ENCODE assay signal across 20 cellular contexts in the genomic region with DNA sequence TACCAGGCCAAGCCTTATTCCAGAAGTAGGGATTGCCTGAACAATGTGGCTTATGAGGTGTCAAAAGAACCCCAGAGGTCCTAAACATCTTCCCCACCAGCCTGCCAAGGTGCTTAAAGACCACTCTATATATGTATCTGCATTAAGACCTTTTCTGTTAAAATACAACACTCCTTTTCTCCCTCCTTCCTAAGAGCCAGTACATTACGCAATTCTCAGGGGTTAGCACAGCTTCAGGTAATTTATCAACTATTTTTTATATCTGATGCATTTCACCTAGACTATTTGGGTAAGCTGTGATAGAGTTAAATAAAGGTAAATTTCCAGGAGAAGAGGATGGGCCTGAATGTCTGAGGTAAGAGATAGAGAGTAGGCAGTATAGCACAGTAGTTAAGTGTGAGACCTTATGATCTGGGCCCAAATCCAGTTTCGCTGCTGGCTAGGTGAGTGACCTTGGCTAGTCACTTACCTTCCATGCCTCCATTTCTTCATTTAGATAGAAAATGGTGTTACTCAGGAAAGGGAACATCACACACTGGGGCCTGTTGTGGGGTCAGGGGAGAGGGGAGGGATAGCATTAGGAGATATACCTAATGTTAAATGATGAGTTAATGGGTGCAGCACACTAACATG. TPM values are rescaled to one million over a fixed set of nuclear protein-coding genes. Genes with fewer than 3 reads are reported as not detected.
A peak's percentile ranks its signal among the peaks of the same experiment; 100 is the strongest.
DNase-seq lines count a peak whose midpoint lies in the region; ATAC-seq, FAIRE-seq and TF ChIP-seq lines count a peak whose summit lies in the region.
"Had no signal": no experiment of that assay in that cellular context is flagged by ENCODE, and none has a peak within 500 bp of the region (broad histone marks: within the 10 kb centered on the region; RNA-seq: fewer than 3 reads in every experiment).

No MANE protein-coding gene starts in this region.

- H3K4me3 ChIP-seq in AG10803 (ENCODE audit: low read length) (peak overlapping the region; percentile 58), IMR-90 (ENCODE audit: insufficient read depth, low read depth, low read length) (no peak overlapping the region), H1 (ENCODE audit: extremely low read depth in 1 of 4, insufficient read depth in 2 of 4, low read depth in 3 of 4, low read length in 4 of 4) (no peak overlapping the region), trophoblast cell (ENCODE audit: low read depth, low read length) (no peak overlapping the region), MM.1S (ENCODE audit: low read length) (no peak overlapping the region)
- H3K4me3 ChIP-seq: BLaER1 had no signal

- peaks cover 21% of the 10 kb centered on the region for H3K4me1 ChIP-seq in IMR-90 (ENCODE audit: control insufficient read depth, insufficient read depth, low read length)
- peaks cover 0 to 26% (median 6%) of the 10 kb centered on the region in 4 experiments; a peak in 5 of 7 replicates for H3K4me1 ChIP-seq in H1 (replicated peaks in 1 of 4; ENCODE audit: control insufficient read depth in 3 of 4, insufficient read depth in 4 of 4, low read length in 3 of 4)
- H3K4me1 ChIP-seq in trophoblast cell (ENCODE audit: control insufficient read depth in 1 of 2, insufficient read depth in 2 of 2, low read length in 2 of 2): peaks cover 12 to 24% of the 10 kb centered on the region in 2 experiments
- no peaks in the 10 kb centered on the region for H3K4me1 ChIP-seq in MM.1S (ENCODE audit: low read length)
- H3K4me1 ChIP-seq: BLaER1 had no signal

- H3K79me2 ChIP-seq in H1 (ENCODE audit: control insufficient read depth in 1 of 2, insufficient read depth in 2 of 2, low read length in 2 of 2): no peaks in the 10 kb centered on the region
- H3K79me2 ChIP-seq in trophoblast cell (ENCODE audit: control insufficient read depth, insufficient read depth, low read length, poor library complexity): peaks cover 16% of the 10 kb centered on the region
- H3K79me2 ChIP-seq in MM.1S (ENCODE audit: low read length): no peaks in the 10 kb centered on the region
- H3K79me2 ChIP-seq: hepatocyte had no signal

- in situ Hi-C loops in IMR-90 (cut with MboI; ENCODE audit: low sequenced_read_pairs): loop anchor here (5.0 to 10.0 kb wide), 2 partner anchors 111 to 263 kb away; a partner anchor contains a TSS

- peak overlapping the region; percentile 49; the same call in 1 of the 2 replicates for H3K27ac ChIP-seq in IMR-90 (ENCODE audit: insufficient read depth, low read length)
- no peak overlapping the region for H3K27ac ChIP-seq in H1 (ENCODE audit: low read depth, low read length)
- H3K27ac ChIP-seq in trophoblast cell (ENCODE audit: low read depth, low read length): no peak overlapping the region
- no peak overlapping the region for H3K27ac ChIP-seq in MM.1S (ENCODE audit: low read length)
- H3K27ac ChIP-seq: BLaER1, KMS-11 had no signal

- peaks cover 29% of the 10 kb centered on the region for H3K9me1 ChIP-seq in IMR-90 (ENCODE audit: insufficient read depth, low read length)

- intact Hi-C loops in IMR-90 (cut with micrococcal nuclease): loop anchor here (5.0 to 10.0 kb wide), 2 partner anchors 171 to 243 kb away; no protein-coding TSS in a partner anchor

- dilution Hi-C loops in IMR-90 (cut with HindIII; ENCODE audit: low sequenced_read_pairs, unreplicated experiment): no loop called here

- H2AK5ac ChIP-seq in IMR-90 (ENCODE audit: low read depth, low read length) (peak overlapping the region; percentile 96), H1 (ENCODE audit: low read depth, low read length) (no peak overlapping the region; the same call in 1 of the 2 replicates), trophoblast cell (ENCODE audit: low read length) (no peak overlapping the region)

- FAIRE-seq in H1 (lab: Jason Lieb, UNC): no peak
- FAIRE-seq: endometrium, GM12878 had no signal

- H2AFZ ChIP-seq in IMR-90 (replicated peaks; ENCODE audit: low read length, poor library complexity) (no peak overlapping the region), H1 (ENCODE audit: low read length) (no peak overlapping the region), trophoblast cell (ENCODE audit: insufficient read depth, low read length, poor library complexity) (no peak overlapping the region), MM.1S (ENCODE audit: low read length) (no peak overlapping the region)

- H4K12ac ChIP-seq in trophoblast cell (ENCODE audit: low read depth, low read length): no peak overlapping the region

- peak overlapping the region; percentile 56 for H3K9ac ChIP-seq in IMR-90 (ENCODE audit: low read depth, low read length)
- no peak overlapping the region for H3K9ac ChIP-seq in H1 (replicated peaks in 1 of 4; ENCODE audit: extremely low read depth in 1 of 4, low read depth in 3 of 4, low read length in 3 of 4)
- H3K9ac ChIP-seq in trophoblast cell (ENCODE audit: low read length): no peak overlapping the region
- H3K9ac ChIP-seq in MM.1S (ENCODE audit: low read length): no peak overlapping the region
- H3K9ac ChIP-seq: BLaER1 had no signal

- no peaks in the 10 kb centered on the region for H3K9me2 ChIP-seq in MM.1S (replicated peaks; ENCODE audit: insufficient read depth, low read length)

- no peak overlapping the region for H2AK9ac ChIP-seq in IMR-90 (replicated peaks; ENCODE audit: low read depth, low read length, poor library complexity)

- BruUV-seq in IMR-90 (replicated peaks; lab: Mats Ljungman, UMichigan): no TSS peak

- no peak for TF ChIP-seq CTCF in AG10803 (conservative IDR thresholded peaks at IDR 0.05; ENCODE audit: low read length)
- no peak for TF ChIP-seq CTCF in IMR-90 (conservative IDR thresholded peaks at IDR 0.05; ENCODE audit: low read depth, low read length)
- no peak for TF ChIP-seq CTCF in H1 (IDR thresholded peaks at IDR 0.05; ENCODE audit: control extremely low read depth in 1 of 3, insufficient read depth in 1 of 3, low read depth in 1 of 3, low read length in 3 of 3)
- TF ChIP-seq CTCF in MM.1S (IDR thresholded peaks at IDR 0.05; ENCODE audit: low read length): no peak

- H4K91ac ChIP-seq in IMR-90 (ENCODE audit: insufficient read depth, low read depth, low read length): peak overlapping the region; percentile 55; the same call in 1 of the 2 replicates
- H4K91ac ChIP-seq in H1 (replicated peaks; ENCODE audit: insufficient read length, low read length): no peak overlapping the region
- H4K91ac ChIP-seq in trophoblast cell (ENCODE audit: low read depth, low read length): no peak overlapping the region

- H2BK15ac ChIP-seq in IMR-90 (ENCODE audit: low read depth, low read length) (peak overlapping the region; percentile 89), H1 (ENCODE audit: low read length) (no peak overlapping the region)

- H3K36me3 ChIP-seq in IMR-90 (ENCODE audit: control insufficient read depth, insufficient read depth, low read length) (peaks cover 6% of the 10 kb centered on the region; the same call in 1 of the 2 replicates), H1 (ENCODE audit: control insufficient read depth in 2 of 4, insufficient read depth in 4 of 4, low read length in 3 of 4) (no peaks in the 10 kb centered on the region), trophoblast cell (ENCODE audit: control insufficient read depth in 1 of 2, insufficient read depth in 2 of 2, low read length in 2 of 2) (no peaks in the 10 kb centered on the region), MM.1S (replicated peaks; ENCODE audit: insufficient read depth, low read length) (no peaks in the 10 kb centered on the region)
- H3K36me3 ChIP-seq: BLaER1, cardiac muscle cell, ovary had no signal

- peak overlapping the region; percentile 97 for H3K23ac ChIP-seq in IMR-90 (ENCODE audit: low read depth, low read length)
- H3K23ac ChIP-seq in H1 (ENCODE audit: insufficient read length): no peak overlapping the region
- no peak overlapping the region for H3K23ac ChIP-seq in trophoblast cell (ENCODE audit: low read length)

- H3K4ac ChIP-seq in IMR-90 (ENCODE audit: low read depth, low read length) (peak overlapping the region; percentile 91), H1 (replicated peaks; ENCODE audit: insufficient read length, low read depth, low read length) (no peak overlapping the region), trophoblast cell (ENCODE audit: low read depth, low read length) (no peak overlapping the region)

- CTCF ChIA-PET in IMR-90 (lab: Yijun Ruan, JAX): interaction anchor here (1.1 kb wide), 1 partner anchor 111 kb away, joined by 3 read pairs; a partner anchor contains a TSS
- CTCF ChIA-PET in H1 (lab: Charles Lee; ENCODE audit: partially characterized antibody): interaction anchor here (0.7 kb wide), 1 partner anchor 31 kb away, joined by 4 read pairs; no protein-coding TSS in a partner anchor

- peak overlapping the region; percentile 66 for H3K18ac ChIP-seq in IMR-90 (ENCODE audit: low read depth, low read length)
- H3K18ac ChIP-seq in H1 (ENCODE audit: extremely low read depth, low read length): no peak overlapping the region
- H3K18ac ChIP-seq in trophoblast cell (ENCODE audit: low read length): no peak overlapping the region

- POLR2A ChIA-PET in IMR-90 (lab: Charles Lee; ENCODE audit: unreplicated experiment) (no interaction called here), H1 (lab: Charles Lee; ENCODE audit: partially characterized antibody) (interaction anchor here (1.1 to 14.4 kb wide), 4 partner anchors 9 to 65 kb away, joined by 3 to 311 read pairs (median 5); no protein-coding TSS in a partner anchor)

- H3K14ac ChIP-seq in IMR-90 (replicated peaks; ENCODE audit: low read depth, low read length) (peak overlapping the region; percentile 96), H1 (ENCODE audit: insufficient read length) (no peak overlapping the region), trophoblast cell (ENCODE audit: low read length) (no peak overlapping the region)

- no CpG with 5 or more reads among the region's 2 CpGs for WGBS in IMR-90 (ENCODE audit: extremely low coverage in 2 of 2, insufficient read length in 1 of 2), 2 experiments
- WGBS in H1 (ENCODE audit: extremely low coverage in 1 of 2, insufficient coverage in 1 of 2, insufficient read length in 1 of 2, insufficient replicate concordance in 2 of 2, low coverage in 1 of 2, low lambda C conversion rate in 2 of 2, missing lambda C conversion rate in 1 of 2), 2 experiments: 90% methylated on average over 2 of the region's 2 CpGs; no CpG with 5 or more reads in 1 of the 2 experiments
- WGBS in trophoblast cell (ENCODE audit: extremely low coverage, insufficient coverage, insufficient read length): no CpG with 5 or more reads among the region's 2 CpGs

- no peaks in the 10 kb centered on the region; the same call in 1 of the 2 replicates for H3F3A ChIP-seq in MM.1S (ENCODE audit: insufficient read depth, low read length)

- peak overlapping the region; percentile 20 to 75; a peak in 3 of 4 replicates for H4K8ac ChIP-seq in IMR-90 (ENCODE audit: low read depth in 2 of 2, low read length in 2 of 2)
- H4K8ac ChIP-seq in H1 (ENCODE audit: extremely low read depth, insufficient read depth, low read length): no peak overlapping the region
- H4K8ac ChIP-seq in trophoblast cell (ENCODE audit: low read depth, low read length): no peak overlapping the region

- DNase-seq in AG10803 (ENCODE audit: low read depth) (no peak), IMR-90 (no peak), H1 (ENCODE audit: low read depth in 1 of 2, low spot score in 2 of 2) (peak in 1 of 2 experiments; percentile 29), trophoblast cell (no peak), MM.1S (no peak), NCI-H1092 (lab: John Stamatoyannopoulos, UW) (no peak)
- DNase-seq: activated CD4-positive, alpha-beta T cell treated with anti-CD3 and anti-CD28 coated beads, Interleukin-2, amount 10 ng/mL, durations not matched to agents 24 days and 14 days; left ventricle myocardium superior; NCI-H187 treated with DMSO at 0.1 percent for 48 hours; NCI-H69; ovary; T-helper 2 cell had no signal

- H4K20me1 ChIP-seq in IMR-90 (ENCODE audit: insufficient read depth, low read length): peaks cover 35% of the 10 kb centered on the region
- H4K20me1 ChIP-seq in H1 (replicated peaks in 1 of 2; ENCODE audit: control insufficient read depth in 1 of 2, insufficient read depth in 2 of 2, low read length in 2 of 2): no peaks in the 10 kb centered on the region
- H4K20me1 ChIP-seq in MM.1S (ENCODE audit: insufficient read depth, low read length): no peaks in the 10 kb centered on the region
- H4K20me1 ChIP-seq: BLaER1 had no signal

- H4K5ac ChIP-seq in IMR-90 (ENCODE audit: low read depth, low read length): peak overlapping the region; percentile 22
- H4K5ac ChIP-seq in H1 (ENCODE audit: insufficient read length, low read depth, low read length): no peak overlapping the region

- H2BK12ac ChIP-seq in H1 (ENCODE audit: low read depth, low read length) (no peak overlapping the region; the same call in 1 of the 2 replicates), trophoblast cell (ENCODE audit: low read length) (no peak overlapping the region)

- ATAC-seq in IMR-90 (ENCODE audit: low read depth) (no peak), HG03139 (IDR thresholded peaks at IDR 0.05; ENCODE audit: unreplicated experiment) (no peak), HG03432 (IDR thresholded peaks at IDR 0.05; ENCODE audit: unreplicated experiment) (no peak)

- H2BK120ac ChIP-seq in IMR-90 (ENCODE audit: low read depth, low read length): peak overlapping the region; percentile 81
- H2BK120ac ChIP-seq in H1 (replicated peaks; ENCODE audit: low read depth, low read length): no peak overlapping the region
- no peak overlapping the region for H2BK120ac ChIP-seq in trophoblast cell (ENCODE audit: insufficient read depth, low read length, poor library complexity)

- H3K9me3 ChIP-seq in IMR-90 (ENCODE audit: control insufficient read depth, insufficient read depth, low read length) (no peaks in the 10 kb centered on the region), H1 (ENCODE audit: insufficient read depth in 2 of 2, low read depth in 1 of 2, low read length in 1 of 2) (no peaks in the 10 kb centered on the region), trophoblast cell (ENCODE audit: insufficient read depth, low read depth, low read length) (no peaks in the 10 kb centered on the region), MM.1S (replicated peaks; ENCODE audit: insufficient read depth, low read length) (no peaks in the 10 kb centered on the region)
- H3K9me3 ChIP-seq: ovary had no signal

- TF ChIP-seq POLR2A in IMR-90 (IDR thresholded peaks at IDR 0.05; ENCODE audit: low read depth, low read length) (peak; percentile 25), H1 (IDR thresholded peaks at IDR 0.05; ENCODE audit: control extremely low read depth in 1 of 2, low read depth in 2 of 2, low read length in 2 of 2) (no peak)

- H3K79me1 ChIP-seq in IMR-90 (ENCODE audit: low read depth in 1 of 2, low read length in 2 of 2) (peaks cover 11 to 66% of the 10 kb centered on the region in 2 experiments; a peak in 3 of 4 replicates), H1 (ENCODE audit: low read depth, low read length) (no peaks in the 10 kb centered on the region), trophoblast cell (ENCODE audit: low read length) (peaks cover 32% of the 10 kb centered on the region)

- H3K27me3 ChIP-seq in IMR-90 (ENCODE audit: control insufficient read depth, insufficient read depth, low read length) (no peaks in the 10 kb centered on the region), H1 (replicated peaks in 1 of 4; ENCODE audit: control insufficient read depth in 3 of 4, extremely low read depth in 1 of 4, insufficient read depth in 3 of 4, low read length in 3 of 4) (peaks cover 6 to 31% (median 23%) of the 10 kb centered on the region in 4 experiments; a peak in 6 of 7 replicates), trophoblast cell (ENCODE audit: insufficient read depth, low read length) (no peaks in the 10 kb centered on the region), MM.1S (replicated peaks; ENCODE audit: insufficient read depth, low read length) (peaks cover 32% of the 10 kb centered on the region)
- H3K27me3 ChIP-seq: BLaER1, cardiac muscle cell, ovary had no signal

- H3K23me2 ChIP-seq in H1 (ENCODE audit: low read depth, low read length): peaks cover 18% of the 10 kb centered on the region

- TF ChIP-seq RAD21 in IMR-90 (IDR thresholded peaks at IDR 0.05; ENCODE audit: low read length) (no peak), H1 (IDR thresholded peaks at IDR 0.05 in 1 of 2, conservative IDR thresholded peaks at IDR 0.05 in 1 of 2; ENCODE audit: low read depth in 2 of 2, low read length in 2 of 2) (no peak)

- peak overlapping the region; percentile 50 for H3K4me2 ChIP-seq in IMR-90 (ENCODE audit: low read depth, low read length)
- peak overlapping the region in 1 of 2 experiments; percentile 89; a peak in 1 of 4 replicates for H3K4me2 ChIP-seq in H1 (ENCODE audit: insufficient read depth in 1 of 2, low read depth in 2 of 2, low read length in 2 of 2)
- peak overlapping the region; percentile 26 for H3K4me2 ChIP-seq in trophoblast cell (ENCODE audit: low read length)
- H3K4me2 ChIP-seq in MM.1S (ENCODE audit: low read depth, low read length): no peak overlapping the region
- H3K4me2 ChIP-seq: BLaER1 had no signal

- H2BK5ac ChIP-seq in IMR-90 (ENCODE audit: low read depth, low read length, poor library complexity, severe bottlenecking) (peak overlapping the region; percentile 69), H1 (ENCODE audit: low read depth, low read length) (no peak overlapping the region), trophoblast cell (ENCODE audit: low read depth, low read length, poor library complexity) (no peak overlapping the region)

- H2BK20ac ChIP-seq in IMR-90 (ENCODE audit: low read depth, low read length) (peak overlapping the region; percentile 52; the same call in 1 of the 2 replicates), H1 (ENCODE audit: low read length) (no peak overlapping the region)

- 0 out of 2 replicates have a peak overlapping the region, but pooled peaks have one; percentile 37 for H3K56ac ChIP-seq in IMR-90 (ENCODE audit: extremely low read depth, insufficient read depth, low read length)
- H3K56ac ChIP-seq in H1 (replicated peaks; ENCODE audit: insufficient read length, low read depth, low read length): no peak overlapping the region

- TF ChIP-seq EP300 in H1 (IDR thresholded peaks at IDR 0.05; ENCODE audit: borderline replicate concordance in 1 of 2, low read depth in 2 of 2, low read length in 2 of 2): no peak

RNA-seq across cellular contexts. Expression of a gene that starts 5.1 kb away (rescaled TPM):
- total RNA-seq in IMR-90 (2012; rRNA removed): 76.9 and 90.3 TPM in 2 replicates
- polyA plus RNA-seq in IMR-90 (2012; rRNA removed): 819 and 905 TPM in 2 replicates
- polyA plus RNA-seq in IMR-90 (2012; cell fraction: cytosol; rRNA removed): 700 and 814 TPM in 2 replicates
- 1,179 and 1,372 TPM in 2 replicates for polyA plus RNA-seq in IMR-90 (2012; cell fraction: nucleus; rRNA removed; ENCODE audit: low replicate concordance)
- 108 and 113 TPM in 2 replicates for total RNA-seq in H1 (2021; fragmentation: NEBNext Ultra II Directional; extraction: Animal tissue kit (Norgen Biotek cat#: 25700))
- polyA plus RNA-seq in H1 (2011; rRNA removed): 19.1 and 29.7 TPM in 2 replicates
- polyA plus RNA-seq in H1 (2011; cell fraction: cytosol; rRNA removed): 36.4 TPM
- polyA plus RNA-seq in H1 (2011; cell fraction: nucleus; rRNA removed): 106 TPM
- polyA plus RNA-seq in H1 (2012, experiment 1 of 2): 58.2 to 88.4 TPM (median 74.4 TPM) in 4 replicates
- polyA plus RNA-seq in H1 (2012, experiment 2 of 2): 84.1 TPM
- 122 TPM for polyA plus RNA-seq in H1 (2013, experiment 1 of 2)
- 139 TPM for polyA plus RNA-seq in H1 (2013, experiment 2 of 2)
- polyA minus RNA-seq in H1 (2011; rRNA and poly(A)+ RNA removed): 18.3 and 33.7 TPM in 2 replicates
- polyA minus RNA-seq in H1 (2011; cell fraction: cytosol; rRNA and poly(A)+ RNA removed): 37.7 TPM
- 109 TPM for polyA minus RNA-seq in H1 (2011; cell fraction: nucleus; rRNA and poly(A)+ RNA removed)
- 190 and 196 TPM in 2 replicates for polyA plus RNA-seq in trophoblast cell (2013)

Comparison
In these comparisons a context has a peak if more than half of its experiments do, and no peak if none do; other contexts are left out.
1. H4K8ac ChIP-seq: peak in IMR-90 (2 of 2); none in H1 (single experiment) and trophoblast cell (single experiment).